In genomic region chr1:180269848-180270766, GRCh38 we compare ENCODE assay signal across 1 cellular context.
TF ChIP-seq lines count a peak whose summit lies in the region.

No MANE protein-coding gene starts in this region.

TF ChIP-seq in H1, 55 proteins besides CTCF, POLR2A, EP300 and RAD21:
- 0 out of 2 replicates have a peak, but pooled peaks have one; percentile 26 for TF ChIP-seq TEAD4 (IDR thresholded peaks at IDR 0.05; ENCODE audit: low read depth, low read length)
- TF ChIP-seq GABPA (IDR thresholded peaks at IDR 0.05; ENCODE audit: borderline replicate concordance, insufficient read depth, low read length), result no peak
- no peak for TF ChIP-seq CEBPB (IDR thresholded peaks at IDR 0.05; ENCODE audit: low read depth, low read length)
- no peak for TF ChIP-seq RNF2 (IDR thresholded peaks at IDR 0.05; ENCODE audit: borderline replicate concordance, low read depth, low read length, missing control alignments, poor library complexity, severe bottlenecking)
- TF ChIP-seq MAFK (IDR thresholded peaks at IDR 0.05; ENCODE audit: low read depth, low read length), result no peak
- no peak for TF ChIP-seq YY1 (IDR thresholded peaks at IDR 0.05; ENCODE audit: low read depth, low read length)
- peak; percentile 15; the same call in 1 of the 2 replicates for TF ChIP-seq USF2 (IDR thresholded peaks at IDR 0.05; ENCODE audit: low read length)
- no peak for TF ChIP-seq JUND (IDR thresholded peaks at IDR 0.05; ENCODE audit: low read length)
- TF ChIP-seq PHF8 (conservative IDR thresholded peaks at IDR 0.05; ENCODE audit: low read depth, low read length), result no peak
- TF ChIP-seq E2F6 (IDR thresholded peaks at IDR 0.05), result no peak
- TF ChIP-seq BRCA1 (IDR thresholded peaks at IDR 0.05; ENCODE audit: low read depth, low read length), result no peak
- no peak for TF ChIP-seq TAF1 (IDR thresholded peaks at IDR 0.05; ENCODE audit: low read depth, low read length)
- TF ChIP-seq CHD7 (IDR thresholded peaks at IDR 0.05; ENCODE audit: insufficient replicate concordance, low read length), result no peak
- TF ChIP-seq RXRA (IDR thresholded peaks at IDR 0.05; ENCODE audit: insufficient read depth, low read depth, low read length), result no peak
- TF ChIP-seq SP2 (IDR thresholded peaks at IDR 0.05; ENCODE audit: low read length), result no peak
- no peak for TF ChIP-seq EZH2 (IDR thresholded peaks at IDR 0.05; ENCODE audit: low read depth, low read length, severe bottlenecking)
- no peak for TF ChIP-seq CBX5 (IDR thresholded peaks at IDR 0.05; ENCODE audit: low read depth, low read length)
- TF ChIP-seq TCF12 (IDR thresholded peaks at IDR 0.05; ENCODE audit: low read depth, low read length), result 0 out of 2 replicates have a peak, but pooled peaks have one; percentile 40
- no peak for TF ChIP-seq NANOG (IDR thresholded peaks at IDR 0.05; ENCODE audit: insufficient read depth, low read depth, low read length, poor library complexity, severe bottlenecking)
- peak; percentile 13 for TF ChIP-seq ASH2L (IDR thresholded peaks at IDR 0.05; ENCODE audit: low read length)
- TF ChIP-seq BCL11A (IDR thresholded peaks at IDR 0.05; ENCODE audit: low read depth in 2 of 2, low read length in 2 of 2), result no peak
- TF ChIP-seq JUN (IDR thresholded peaks at IDR 0.05; ENCODE audit: low read depth, low read length), result no peak
- TF ChIP-seq SP1 (IDR thresholded peaks at IDR 0.05; ENCODE audit: low read depth, low read length), result no peak
- TF ChIP-seq MAX (IDR thresholded peaks at IDR 0.05), result no peak
- TF ChIP-seq CHD2 (IDR thresholded peaks at IDR 0.05; ENCODE audit: low read length), result no peak
- TF ChIP-seq SUZ12 (IDR thresholded peaks at IDR 0.05; ENCODE audit: low read length), result no peak
- TF ChIP-seq KDM1A (IDR thresholded peaks at IDR 0.05; ENCODE audit: borderline replicate concordance, low read length), result no peak
- TF ChIP-seq TBP (IDR thresholded peaks at IDR 0.05; ENCODE audit: low read depth, low read length), result no peak
- TF ChIP-seq ATF2 (IDR thresholded peaks at IDR 0.05; ENCODE audit: low read length), result 0 out of 2 replicates have a peak, but pooled peaks have one; percentile 28
- TF ChIP-seq NRF1 (IDR thresholded peaks at IDR 0.05; ENCODE audit: low read depth, low read length), result no peak
- no peak for TF ChIP-seq SP4 (IDR thresholded peaks at IDR 0.05; ENCODE audit: low read length)
- no peak for TF ChIP-seq SRF (IDR thresholded peaks at IDR 0.05; ENCODE audit: low read depth, low read length)
- TF ChIP-seq CBX8 (IDR thresholded peaks at IDR 0.05; ENCODE audit: borderline replicate concordance, low read depth, low read length), result no peak
- TF ChIP-seq ZNF274 (IDR thresholded peaks at IDR 0.05; ENCODE audit: borderline replicate concordance, extremely low read depth, low read length), result no peak
- TF ChIP-seq RFX5 (IDR thresholded peaks at IDR 0.05; ENCODE audit: borderline replicate concordance, low read depth, low read length), result no peak
- TF ChIP-seq KDM4A (IDR thresholded peaks at IDR 0.05; ENCODE audit: low read depth, low read length, severe bottlenecking), result no peak
- no peak for TF ChIP-seq ATF3 (IDR thresholded peaks at IDR 0.05; ENCODE audit: insufficient read depth, low read depth, low read length)
- TF ChIP-seq KDM5A (IDR thresholded peaks at IDR 0.05; ENCODE audit: low read length), result no peak
